ENCODE assay signal across 25 cellular contexts in genomic region chr20:37777012-37777411, GRCh38.
"Had no signal": no experiment of that assay in that cellular context is flagged by ENCODE, and none has a peak within 500 bp of the region (broad histone marks: within the 10 kb centered on the region; RNA-seq: fewer than 3 reads in every experiment).

No MANE protein-coding gene starts in this region.

- H3K79me2 ChIP-seq: parathyroid adenoma had no signal

- H3K4me3 Mint-ChIP-seq: activated CD4-positive, alpha-beta T cell treated with anti-CD3 and anti-CD28 coated beads for 36 hours; activated naive CD4-positive, alpha-beta T cell treated with anti-CD3 and anti-CD28 coated beads for 36 hours; activated naive CD8-positive, alpha-beta T cell treated with anti-CD3 and anti-CD28 coated beads for 36 hours; naive thymus-derived CD8-positive, alpha-beta T cell; neural crest cell had no signal

- H3K4me1 Mint-ChIP-seq: activated CD4-positive, alpha-beta T cell treated with anti-CD3 and anti-CD28 coated beads for 36 hours had no signal

- H2AFZ ChIP-seq: parathyroid adenoma had no signal

- H3K27ac Mint-ChIP-seq: activated CD4-positive, alpha-beta T cell treated with anti-CD3 and anti-CD28 coated beads for 36 hours; activated naive CD4-positive, alpha-beta T cell treated with anti-CD3 and anti-CD28 coated beads for 36 hours; activated naive CD8-positive, alpha-beta T cell treated with anti-CD3 and anti-CD28 coated beads for 36 hours; naive thymus-derived CD8-positive, alpha-beta T cell had no signal

- H3K36me3 ChIP-seq: adrenal gland, cardiac muscle cell had no signal

- DNase-seq: activated CD4-positive, alpha-beta T cell treated with anti-CD3 and anti-CD28 coated beads for 36 hours; activated CD4-positive, alpha-beta T cell treated with anti-CD3 and anti-CD28 coated beads, Interleukin-2, amount 50 U/mL, for 4 hours; activated CD4-positive, CD25-positive, alpha-beta regulatory T cell; activated effector memory CD4-positive, alpha-beta T cell treated with anti-CD3 and anti-CD28 coated beads, Interleukin-2, amount 50 U/mL, for 16 hours; activated naive CD4-positive, alpha-beta T cell treated with anti-CD3 and anti-CD28 coated beads for 36 hours; activated naive CD8-positive, alpha-beta T cell treated with anti-CD3 and anti-CD28 coated beads for 36 hours; activated T-cell treated with anti-CD3 and anti-CD28 coated beads for 4 hours; adrenal gland; aorta; body of pancreas; heart right ventricle; midbrain; naive thymus-derived CD8-positive, alpha-beta T cell; nucleus accumbens; psoas muscle; sigmoid colon; small intestine; stimulated activated CD4-positive, alpha-beta T cell treated with anti-CD3 and anti-CD28 coated beads, Interleukin-4, amount 100 ng/mL, for 24 hours; stimulated activated naive B cell treated with anti-CD40 and anti-IgM and Interleukin-4, amounts not matched to agents 10 μg/mL and 1 μg/mL and 100 μg/mL, for 72 hours; T-helper 2 cell had no signal

- H3K9ac ChIP-seq: parathyroid adenoma had no signal

- H3K4me3 ChIP-seq: adrenal gland, body of pancreas, cardiac muscle cell, heart right ventricle, psoas muscle, sigmoid colon, suprapubic skin, tibial nerve had no signal

- H3K9me3 Mint-ChIP-seq: activated naive CD4-positive, alpha-beta T cell treated with anti-CD3 and anti-CD28 coated beads for 36 hours; activated naive CD8-positive, alpha-beta T cell treated with anti-CD3 and anti-CD28 coated beads for 36 hours; naive thymus-derived CD8-positive, alpha-beta T cell; neural crest cell had no signal

- H3K27me3 Mint-ChIP-seq: activated CD4-positive, alpha-beta T cell treated with anti-CD3 and anti-CD28 coated beads for 36 hours; activated naive CD8-positive, alpha-beta T cell treated with anti-CD3 and anti-CD28 coated beads for 36 hours; naive thymus-derived CD8-positive, alpha-beta T cell; stimulated activated naive B cell treated with anti-CD40 and anti-IgM and Interleukin-4, amounts not matched to agents 10 μg/mL and 1 μg/mL and 100 μg/mL, for 72 hours had no signal

- H3K27ac ChIP-seq: adrenal gland, body of pancreas, cardiac muscle cell, heart right ventricle, parathyroid adenoma, psoas muscle, sigmoid colon, suprapubic skin, tibial nerve had no signal

- H3K9me3 ChIP-seq: adrenal gland, body of pancreas, heart right ventricle, psoas muscle, sigmoid colon, suprapubic skin, tibial nerve had no signal

- H3K27me3 ChIP-seq: adrenal gland, body of pancreas, cardiac muscle cell, heart right ventricle, sigmoid colon, suprapubic skin, tibial nerve had no signal

- H3K4me1 ChIP-seq: adrenal gland, body of pancreas, parathyroid adenoma, sigmoid colon, tibial nerve had no signal
